ENCODE assay signal across 10 cellular contexts in genomic region chr17:50638572-50638850, GRCh38. TPM values are rescaled to one million over a fixed set of nuclear protein-coding genes. Genes with fewer than 3 reads are reported as not detected.
DNase-seq lines count a peak whose midpoint lies in the region; ATAC-seq and TF ChIP-seq lines count a peak whose summit lies in the region.
"Had no signal": no experiment of that assay in that cellular context is flagged by ENCODE, and none has a peak within 500 bp of the region (broad histone marks: within the 10 kb centered on the region; RNA-seq: fewer than 3 reads in every experiment).

No MANE protein-coding gene starts in this region.

- H3K9me3 ChIP-seq in GM23248 (ENCODE audit: low read depth) (no peaks in the 10 kb centered on the region), thyroid gland (no peaks in the 10 kb centered on the region)

- peak overlapping the region; percentile 25 for H3K9ac ChIP-seq in GM23248

- H3K27ac ChIP-seq in GM23248, result peak overlapping the region; percentile 83
- peak overlapping the region; percentile 42 to 89 (median 62) for H3K27ac ChIP-seq in thyroid gland

- peak overlapping the region; percentile 68 for H3K4me2 ChIP-seq in GM23248 (ENCODE audit: unreplicated experiment)

- H3F3A ChIP-seq in GM23248 (ENCODE audit: insufficient read depth), result peaks cover 29% of the 10 kb centered on the region

- H3K4me3 ChIP-seq in GM23248, result peak overlapping the region; percentile 7; the same call in 1 of the 2 replicates
- H3K4me3 ChIP-seq in thyroid gland (replicated peaks in 1 of 3), result no peak overlapping the region

- no peak for ATAC-seq in HG03469 (IDR thresholded peaks at IDR 0.05; ENCODE audit: unreplicated experiment)
- ATAC-seq in HG02642 (IDR thresholded peaks at IDR 0.05; ENCODE audit: poor library complexity, unreplicated experiment), result no peak
- ATAC-seq: natural killer cell treated with Interleukin-12 subunit alpha and Interleukin-12 subunit beta and Interleukin-15 and Interleukin-18, amount 100 ng/mL, for 72 hours had no signal

- H3K9me2 ChIP-seq in GM23248 (ENCODE audit: insufficient read depth), result no peaks in the 10 kb centered on the region

- H3K27me3 ChIP-seq in GM23248 (replicated peaks; ENCODE audit: insufficient read depth), result no peaks in the 10 kb centered on the region
- no peaks in the 10 kb centered on the region for H3K27me3 ChIP-seq in thyroid gland

- H3K4me1 ChIP-seq in GM23248 (ENCODE audit: insufficient read depth) (peaks cover 37% of the 10 kb centered on the region), thyroid gland (peaks cover 40 to 64% of the 10 kb centered on the region in 2 donors)

- WGBS in GM23248 (ENCODE audit: low coverage in 1 of 2, low lambda C conversion rate in 2 of 2, missing lambda C conversion rate in 2 of 2), 2 experiments, result 0 to 5% methylated on average over 1 of the region's 1 CpG
- 60 to 76% methylated on average over 1 of the region's 1 CpG for WGBS in thyroid gland, 2 donors

- no peaks in the 10 kb centered on the region for H3K36me3 ChIP-seq in GM23248 (ENCODE audit: low read depth)
- no peaks in the 10 kb centered on the region for H3K36me3 ChIP-seq in thyroid gland

- no peaks in the 10 kb centered on the region for H4K20me1 ChIP-seq in GM23248 (ENCODE audit: insufficient read depth)

- in situ Hi-C loops in GM23248 (cut with MboI), result no loop called here

- DNase-seq in GM23248 (peak; percentile 83), SW480 (ENCODE audit: low spot score) (peak; percentile 73), hepatic stellate cell (ENCODE audit: low spot score) (peak; percentile 70), thyroid gland (no peak), SKM-1 treated with dmso at 0.1 percent for 144 hours (lab: John Stamatoyannopoulos, UW; ENCODE audit: unreplicated experiment) (no peak)
- DNase-seq in stimulated activated CD4-positive, alpha-beta T cell treated with anti-CD3 and anti-CD28 coated beads, Interleukin-12 subunit alpha, Interleukin-12 subunit beta, amount 100 ng/mL, for 4 hours, result no peak

- no peak for TF ChIP-seq CTCF in thyroid gland (IDR thresholded peaks at IDR 0.05)

- H2AFZ ChIP-seq in GM23248, result no peak overlapping the region

- no peak for TF ChIP-seq POLR2A in thyroid gland (IDR thresholded peaks at IDR 0.05)

- H3K79me2 ChIP-seq in GM23248 (ENCODE audit: insufficient read depth), result peaks cover 37% of the 10 kb centered on the region

- intact Hi-C loops in thyroid gland (cut with DNase I), result no loop called here

RNA-seq across cellular contexts. Expression of gene ABCC3, which starts 3.8 kb away (rescaled TPM):
- total RNA-seq in GM23248 (2014; rRNA removed; shearing (Covaris generic)), result 28.3 and 32.0 TPM in 2 replicates
- polyA plus RNA-seq in GM23248 (2016; fragmentation: Nextera tagmentation; extraction: Ambion mirVana), result 35.0 and 38.5 TPM in 2 replicates
- total RNA-seq in thyroid gland, result 100 to 1,000 TPM in 2 of 4 donors, 10 to 100 TPM in 2; 51.0 to 189 (median 131) TPM
- total RNA-seq: G401; natural killer cell treated with Interleukin-12 subunit alpha and Interleukin-12 subunit beta and Interleukin-15 and Interleukin-18, amount 100 ng/mL, for 72 hours had no signal

Comparison
In these comparisons a context has a peak if more than half of its experiments do, and no peak if none do; other contexts are left out.
1. DNase-seq: peak in GM23248 (single experiment), SW480 (single experiment) and hepatic stellate cell (single experiment); none in thyroid gland (0 of 2), stimulated activated CD4-positive, alpha-beta T cell treated with anti-CD3 and anti-CD28 coated beads, Interleukin-12 subunit alpha, Interleukin-12 subunit beta, amount 100 ng/mL, for 4 hours (single experiment) and SKM-1 treated with dmso at 0.1 percent for 144 hours (single experiment).